In the genomic region with DNA sequence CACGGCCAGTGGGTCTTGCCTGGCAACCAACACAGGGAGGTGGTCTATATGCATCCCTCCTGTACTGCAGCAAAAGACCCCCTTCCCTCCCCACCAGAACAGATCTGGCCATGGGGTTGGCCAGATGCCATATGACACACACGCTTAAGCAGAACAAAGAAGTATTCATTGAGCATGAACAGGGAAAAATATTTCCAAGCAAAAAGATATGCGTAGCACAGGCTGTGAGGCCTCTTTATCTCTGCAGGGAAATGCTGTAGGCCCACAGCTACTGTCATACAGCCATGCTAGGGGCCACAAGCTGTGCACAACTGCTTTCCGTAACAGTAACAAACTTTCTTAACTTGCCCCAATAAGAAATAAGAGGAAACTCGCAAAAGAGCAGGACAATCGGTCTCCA, we compare ENCODE assay signal across 19 cellular contexts.
DNase-seq lines count a peak whose midpoint lies in the region; TF ChIP-seq lines count a peak whose summit lies in the region.
"Had no signal": no experiment of that assay in that cellular context is flagged by ENCODE, and none has a peak within 500 bp of the region (broad histone marks: within the 10 kb centered on the region; RNA-seq: fewer than 3 reads in every experiment).

No MANE protein-coding gene starts in this region.

- intact Hi-C loops in testis (cut with DNase I; ENCODE audit: low total_unique reads): no loop called here

- H3K27me3 ChIP-seq in testis: no peaks in the 10 kb centered on the region

- no peak for TF ChIP-seq CTCF in testis (IDR thresholded peaks at IDR 0.05)

- no peaks in the 10 kb centered on the region for H3K9me3 ChIP-seq in testis
- H3K9me3 ChIP-seq: HAP-1 had no signal

- 51 to 66% methylated on average over 4 to 6 of the region's 6 CpGs for WGBS in testis, 2 donors

- no peak for TF ChIP-seq POLR2A in testis (IDR thresholded peaks at IDR 0.05)

- DNase-seq in NCI-H748 (lab: John Stamatoyannopoulos, UW; ENCODE audit: unreplicated experiment) (peak; percentile 26), NCI-H748 treated with DMSO at 0.1 percent for 48 hours (lab: John Stamatoyannopoulos, UW) (no peak), SK-MEL-5 (ENCODE audit: low read depth, low spot score) (peak; percentile 43), medulla oblongata (ENCODE audit: extremely low spot score) (peak; percentile 9), testis (peak; percentile 46), superior temporal gyrus (ENCODE audit: extremely low spot score) (no peak), DMS53 treated with DMSO at 0.1 percent for 48 hours (lab: John Stamatoyannopoulos, UW; ENCODE audit: unreplicated experiment) (no peak), NCI-H1930 (lab: John Stamatoyannopoulos, UW) (no peak)
- DNase-seq: 8988T; CD4-positive, alpha-beta memory T cell; IMR-90; Karpas-422; MM.1S; NCI-H1105; NCI-H1694; NCI-H526 treated with DMSO at 0.1 percent for 48 hours; OCI-M1; SIG-M5 had no signal

- no peaks in the 10 kb centered on the region for H3K4me1 ChIP-seq in testis
- H3K4me1 ChIP-seq: HAP-1 had no signal

- no peak overlapping the region for H3K27ac ChIP-seq in testis

- no peak overlapping the region for H3K4me3 ChIP-seq in testis
- H3K4me3 ChIP-seq: HAP-1 had no signal

- in situ Hi-C loops in SK-MEL-5 (cut with HindIII; ENCODE audit: low pct_unique_long_range_greater_than_20kb, low sequenced_read_pairs): no loop called here

- H3K36me3 ChIP-seq in testis (ENCODE audit: low read depth, missing control alignments): no peaks in the 10 kb centered on the region
- H3K36me3 ChIP-seq: HAP-1 had no signal

Comparison
In these comparisons a context has a peak if more than half of its experiments do, and no peak if none do; other contexts are left out.
1. DNase-seq: peak in NCI-H748 (single experiment), SK-MEL-5 (single experiment), medulla oblongata (single experiment) and testis (single experiment); none in NCI-H748 treated with DMSO at 0.1 percent for 48 hours (single experiment), superior temporal gyrus (single experiment), DMS53 treated with DMSO at 0.1 percent for 48 hours (single experiment) and NCI-H1930 (0 of 2).